ENCODE assay signal across 1 cellular context in genomic region chr11:59771605-59772004, GRCh38.
TF ChIP-seq lines count a peak whose summit lies in the region.

No MANE protein-coding gene starts in this region.

TF ChIP-seq in K562, 482 proteins besides CTCF, POLR2A, EP300 and RAD21:
- TF ChIP-seq PURB (CRISPR knock-in tag; IDR thresholded peaks at IDR 0.05; ENCODE audit: low read depth): no peak
- TF ChIP-seq USF1 (CRISPR knock-in tag; IDR thresholded peaks at IDR 0.05): no peak
- TF ChIP-seq, protein P1, sequence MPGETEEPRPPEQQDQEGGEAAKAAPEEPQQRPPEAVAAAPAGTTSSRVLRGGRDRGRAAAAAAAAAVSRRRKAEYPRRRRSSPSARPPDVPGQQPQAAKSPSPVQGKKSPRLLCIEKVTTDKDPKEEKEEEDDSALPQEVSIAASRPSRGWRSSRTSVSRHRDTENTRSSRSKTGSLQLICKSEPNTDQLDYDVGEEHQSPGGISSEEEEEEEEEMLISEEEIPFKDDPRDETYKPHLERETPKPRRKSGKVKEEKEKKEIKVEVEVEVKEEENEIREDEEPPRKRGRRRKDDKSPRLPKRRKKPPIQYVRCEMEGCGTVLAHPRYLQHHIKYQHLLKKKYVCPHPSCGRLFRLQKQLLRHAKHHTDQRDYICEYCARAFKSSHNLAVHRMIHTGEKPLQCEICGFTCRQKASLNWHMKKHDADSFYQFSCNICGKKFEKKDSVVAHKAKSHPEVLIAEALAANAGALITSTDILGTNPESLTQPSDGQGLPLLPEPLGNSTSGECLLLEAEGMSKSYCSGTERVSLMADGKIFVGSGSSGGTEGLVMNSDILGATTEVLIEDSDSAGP (CRISPR knock-in tag; IDR thresholded peaks at IDR 0.05): 0 out of 2 replicates have a peak, but pooled peaks have one; percentile 44
- no peak for TF ChIP-seq ZNF165 (CRISPR knock-in tag; IDR thresholded peaks at IDR 0.05; ENCODE audit: borderline replicate concordance)
